Comparison of ENCODE assay signal across 6 cellular contexts in the genomic region with DNA sequence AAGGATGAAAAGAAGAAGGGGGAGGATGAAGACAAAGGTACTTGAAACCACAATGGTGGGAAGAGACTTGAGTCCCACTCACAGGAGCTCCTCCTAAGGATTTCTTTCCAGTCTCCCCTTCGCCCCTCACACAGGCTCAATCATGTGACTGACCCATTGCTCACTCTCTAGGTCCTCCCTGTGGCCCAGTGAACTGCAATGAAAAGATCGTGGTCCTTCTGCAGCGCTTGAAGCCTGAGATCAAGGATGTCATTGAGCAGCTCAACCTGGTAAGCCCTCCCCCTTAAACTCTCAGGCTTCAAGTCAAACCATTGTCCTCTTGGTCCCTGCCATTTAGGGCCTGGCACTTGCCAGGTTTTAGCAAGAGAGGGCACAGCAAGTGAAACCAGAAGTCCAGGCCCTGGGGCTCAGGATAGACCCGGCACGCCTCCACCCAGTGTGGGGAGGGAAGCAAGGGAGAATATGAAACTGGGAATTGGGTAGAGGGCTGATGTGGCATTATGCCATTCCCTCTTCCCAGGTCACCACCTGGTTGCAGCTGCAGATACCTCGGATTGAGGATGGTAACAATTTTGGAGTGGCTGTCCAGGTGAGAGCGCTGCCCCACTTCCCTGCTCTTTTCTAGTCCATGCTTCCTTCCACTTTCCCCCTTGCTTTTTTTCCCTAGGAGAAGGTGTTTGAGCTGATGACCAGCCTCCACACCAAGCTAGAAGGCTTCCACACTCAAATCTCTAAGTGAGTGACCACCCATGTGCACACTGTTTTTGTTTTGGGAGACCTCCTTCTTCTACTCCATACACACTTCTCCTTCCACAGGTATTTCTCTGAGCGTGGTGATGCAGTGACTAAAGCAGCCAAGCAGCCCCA. TPM values are rescaled to one million over a fixed set of nuclear protein-coding genes. Genes with fewer than 3 reads are reported as not detected.
DNase-seq lines count a peak whose midpoint lies in the region; ATAC-seq, FAIRE-seq and TF ChIP-seq lines count a peak whose summit lies in the region.

No MANE protein-coding gene starts in this region.

- H3K27ac ChIP-seq in HepG2 (ENCODE audit: extremely low read length, insufficient read depth, low read length): peak overlapping the region; percentile 75
- H3K27ac ChIP-seq in right lobe of liver: no peak overlapping the region
- no peak overlapping the region for H3K27ac ChIP-seq in endodermal cell (ENCODE audit: low read depth, low read length)

- in situ Hi-C loops in HepG2 (cut with HindIII; ENCODE audit: extremely low pct_ligation_motif_present, low pct_unique_long_range_greater_than_20kb): loop anchor here (25.0 kb wide), 1 partner anchor 825 kb away; a partner anchor contains a TSS

- H3K36me3 ChIP-seq in HepG2 (replicated peaks in 1 of 2; ENCODE audit: control insufficient read depth in 1 of 2, insufficient read depth in 2 of 2, low read length in 2 of 2) (peaks cover 17 to 26% of the 10 kb centered on the region in 2 experiments), right lobe of liver (peaks cover 0 to 21% (median 4%) of the 10 kb centered on the region in 4 donors), endodermal cell (ENCODE audit: control insufficient read depth, insufficient read depth, low read length) (peaks cover 23% of the 10 kb centered on the region)

- H3K9ac ChIP-seq in HepG2 (ENCODE audit: insufficient read depth, low read depth, low read length) (peak overlapping the region; percentile 94), endodermal cell (ENCODE audit: extremely low read depth, low read length, poor library complexity, severe bottlenecking) (no peak overlapping the region)

- H3K4me1 Mint-ChIP-seq in endodermal cell: peaks cover 20% of the 10 kb centered on the region

- DNase-seq in HepG2 (ENCODE audit: low spot score) (no peak), right lobe of liver (no peak), endodermal cell (no peak), ecto neural progenitor cell (ENCODE audit: low spot score) (no peak), NCI-H2196 treated with DMSO at 0.1 percent for 48 hours (lab: John Stamatoyannopoulos, UW; ENCODE audit: unreplicated experiment) (no peak)

- peaks cover 11% of the 10 kb centered on the region for H4K20me1 ChIP-seq in HepG2 (ENCODE audit: insufficient read depth, low read length)

- CTCF ChIA-PET in HepG2 (lab: Yijun Ruan, JAX; ENCODE audit: low intra/inter-chr PET ratio, low total read pairs): no interaction called here

- H3K4me1 ChIP-seq in HepG2 (ENCODE audit: insufficient read depth, low read length) (peaks cover 59% of the 10 kb centered on the region), right lobe of liver (peaks cover 0 to 41% (median 7%) of the 10 kb centered on the region in 4 donors), endodermal cell (ENCODE audit: control insufficient read depth, insufficient read depth, low read length) (no peaks in the 10 kb centered on the region)

- H3K27me3 Mint-ChIP-seq in endodermal cell (ENCODE audit: insufficient read depth): no peaks in the 10 kb centered on the region

- POLR2A ChIA-PET in HepG2 (lab: Yijun Ruan, JAX): interaction anchor here (0.9 to 22.7 kb wide), 15 partner anchors 9 to 1043 kb away, joined by 3 to 977 read pairs (median 27); a partner anchor contains a TSS

- H3K27me3 ChIP-seq in HepG2 (ENCODE audit: control insufficient read depth in 1 of 2, insufficient read depth in 2 of 2, low read length in 2 of 2) (no peaks in the 10 kb centered on the region; a peak in 1 of 5 replicates), right lobe of liver (no peaks in the 10 kb centered on the region), endodermal cell (ENCODE audit: control insufficient read depth, insufficient read depth, low read length, poor library complexity, severe bottlenecking) (no peaks in the 10 kb centered on the region)

- no peak for TF ChIP-seq CTCF in HepG2 (CRISPR knock-in tag; IDR thresholded peaks at IDR 0.05)
- no peak for TF ChIP-seq CTCF in right lobe of liver (IDR thresholded peaks at IDR 0.05)
- TF ChIP-seq CTCF in endodermal cell (conservative IDR thresholded peaks at IDR 0.05): no peak

- 92% methylated on average over 8 of the region's 8 CpGs for WGBS in HepG2 (ENCODE audit: low lambda C conversion rate)
- WGBS in right lobe of liver (ENCODE audit: insufficient coverage, low coverage, low lambda C conversion rate, missing lambda C conversion rate): 83% methylated on average over 4 of the region's 8 CpGs
- WGBS in endodermal cell (ENCODE audit: insufficient coverage in 1 of 2, insufficient read length in 1 of 2), 2 experiments: 95 to 98% methylated on average over 5 to 8 of the region's 8 CpGs

- H2AFZ ChIP-seq in HepG2 (ENCODE audit: low read length): no peak overlapping the region

- BruUV-seq in HepG2 (replicated peaks; lab: Mats Ljungman, UMichigan): TSS peak; percentile 61

- no peaks in the 10 kb centered on the region for H3K9me3 ChIP-seq in HepG2 (ENCODE audit: low read length)
- H3K9me3 ChIP-seq in right lobe of liver: no peaks in the 10 kb centered on the region
- H3K9me3 ChIP-seq in endodermal cell (ENCODE audit: control insufficient read depth, low read length): no peaks in the 10 kb centered on the region

- no peak for TF ChIP-seq RAD21 in HepG2 (CRISPR knock-in tag; IDR thresholded peaks at IDR 0.05)

- H3K4me2 ChIP-seq in HepG2 (ENCODE audit: low read depth, low read length): peak overlapping the region; percentile 97

- ATAC-seq in HepG2 (no peak), right lobe of liver (no peak), HG02973 (IDR thresholded peaks at IDR 0.05; ENCODE audit: unreplicated experiment) (no peak)

- TF ChIP-seq EP300 in HepG2 (IDR thresholded peaks at IDR 0.05; ENCODE audit: low read depth in 2 of 2, low read length in 2 of 2): no peak
- TF ChIP-seq EP300 in HepG2 (CRISPR knock-in tag; IDR thresholded peaks at IDR 0.05; ENCODE audit: borderline replicate concordance): 0 out of 2 replicates have a peak, but pooled peaks have one; percentile 28

- no peak for FAIRE-seq in HepG2 (lab: Jason Lieb, UNC)

- H3K4me3 ChIP-seq in HepG2 (replicated peaks in 1 of 3; ENCODE audit: insufficient read depth in 1 of 3, low read depth in 2 of 3, low read length in 3 of 3): peak overlapping the region; percentile 91 to 98 (median 93); a peak in 4 of 6 replicates
- no peak overlapping the region for H3K4me3 ChIP-seq in right lobe of liver
- H3K4me3 ChIP-seq in endodermal cell (ENCODE audit: low read length): peak overlapping the region; percentile 79

- H3K27ac Mint-ChIP-seq in endodermal cell: no peak overlapping the region

- H3K4me3 Mint-ChIP-seq in endodermal cell: peak overlapping the region; percentile 71

- peaks cover 20% of the 10 kb centered on the region for H3K36me3 Mint-ChIP-seq in endodermal cell (ENCODE audit: low read depth)

- H3K79me2 ChIP-seq in HepG2 (ENCODE audit: insufficient read depth, low read length): peaks cover 44% of the 10 kb centered on the region

- TF ChIP-seq POLR2A in HepG2 (IDR thresholded peaks at IDR 0.05; ENCODE audit: insufficient read depth in 1 of 2, low read depth in 2 of 2, low read length in 2 of 2): 0 out of 4 replicates have a peak, but pooled peaks of 1 of the 2 experiments have one; percentile 39
- TF ChIP-seq POLR2A in right lobe of liver (IDR thresholded peaks at IDR 0.05): no peak

- H3K9me3 Mint-ChIP-seq in endodermal cell: no peaks in the 10 kb centered on the region

- intact Hi-C loops in HepG2 (cut with micrococcal nuclease; ENCODE audit: unreplicated experiment): no loop called here
- intact Hi-C loops in right lobe of liver (cut with DNase I): no loop called here

RNA-seq across cellular contexts. Expression of a gene that starts 1.8 kb away (rescaled TPM):
- total RNA-seq in HepG2 (2016; rRNA removed; fragmentation: Illumina TruSeq; extraction: Trizol) (608 and 713 TPM in 2 replicates), right lobe of liver (100 to 1,000 TPM in 4 of 6 experiments, 10 to 100 TPM in 2; 81.7 to 119 (median 107) TPM), endodermal cell (100 to 1,000 TPM in 1 of 2 donors, 10 to 100 TPM in 1; 68.6 to 108 TPM)
- 168 and 169 TPM in 2 replicates for total RNA-seq in HepG2 (2016; cell fraction: cytosol; rRNA removed; fragmentation: Illumina TruSeq; extraction: Trizol; ENCODE audit: low read depth)
- 588 and 713 TPM in 2 replicates for total RNA-seq in HepG2 (2016; cell fraction: insoluble cytoplasmic fraction; rRNA removed; fragmentation: Illumina TruSeq; extraction: Trizol)
- total RNA-seq in HepG2 (2016; cell fraction: membrane; rRNA removed; fragmentation: Illumina TruSeq; extraction: Trizol): 219 and 226 TPM in 2 replicates
- total RNA-seq in HepG2 (2016; cell fraction: nucleus; rRNA removed; fragmentation: Illumina TruSeq; extraction: Trizol): 227 and 232 TPM in 2 replicates
- polyA plus RNA-seq in HepG2 (2011; rRNA removed): 144 and 159 TPM in 2 replicates
- polyA plus RNA-seq in HepG2 (2011; cell fraction: cytosol; rRNA removed): 166 and 205 TPM in 2 replicates
- polyA plus RNA-seq in HepG2 (2011; cell fraction: nucleus; rRNA removed): 178 and 230 TPM in 2 replicates
- 318 and 352 TPM in 2 replicates for polyA plus RNA-seq in HepG2 (2012)
- 166 and 179 TPM in 2 replicates for polyA plus RNA-seq in HepG2 (2016; cell fraction: cytosol; fragmentation: Illumina TruSeq; extraction: Trizol; ENCODE audit: low read depth)
- polyA plus RNA-seq in HepG2 (2016; cell fraction: insoluble cytoplasmic fraction; fragmentation: Illumina TruSeq; extraction: Trizol; ENCODE audit: low read depth): 679 and 694 TPM in 2 replicates
- polyA plus RNA-seq in HepG2 (2016; cell fraction: membrane; fragmentation: Illumina TruSeq; extraction: Trizol; ENCODE audit: low read depth): 175 and 190 TPM in 2 replicates
- 333 and 365 TPM in 2 replicates for polyA plus RNA-seq in HepG2 (2016; cell fraction: nucleus; fragmentation: Illumina TruSeq; extraction: Trizol; ENCODE audit: insufficient read depth, low read depth)
- polyA minus RNA-seq in HepG2 (2011; rRNA and poly(A)+ RNA removed; ENCODE audit: low replicate concordance): 25.5 and 44.3 TPM in 2 replicates
- polyA minus RNA-seq in HepG2 (2011; cell fraction: cytosol; rRNA and poly(A)+ RNA removed): 59.6 and 69.7 TPM in 2 replicates
- 42.1 and 46.1 TPM in 2 replicates for polyA minus RNA-seq in HepG2 (2011; cell fraction: nucleus; rRNA and poly(A)+ RNA removed)
- 87.9 TPM for polyA plus RNA-seq in endodermal cell (2013, experiment 1 of 2)
- 79.7 TPM for polyA plus RNA-seq in endodermal cell (2013, experiment 2 of 2)

RNA-seq across cellular contexts. Expression of a gene that starts 3.6 kb away (rescaled TPM):
- total RNA-seq in HepG2 (2016; rRNA removed; fragmentation: Illumina TruSeq; extraction: Trizol): 71.2 and 78.7 TPM in 2 replicates
- total RNA-seq in HepG2 (2016; cell fraction: cytosol; rRNA removed; fragmentation: Illumina TruSeq; extraction: Trizol; ENCODE audit: low read depth): 68.4 and 89.8 TPM in 2 replicates
- total RNA-seq in HepG2 (2016; cell fraction: insoluble cytoplasmic fraction; rRNA removed; fragmentation: Illumina TruSeq; extraction: Trizol): 67.6 and 78.5 TPM in 2 replicates
- total RNA-seq in HepG2 (2016; cell fraction: membrane; rRNA removed; fragmentation: Illumina TruSeq; extraction: Trizol): 77.6 and 98.8 TPM in 2 replicates
- total RNA-seq in HepG2 (2016; cell fraction: nucleus; rRNA removed; fragmentation: Illumina TruSeq; extraction: Trizol): 54.8 and 64.3 TPM in 2 replicates
- polyA plus RNA-seq in HepG2 (2011; rRNA removed): 60.5 and 63.9 TPM in 2 replicates
- polyA plus RNA-seq in HepG2 (2011; cell fraction: cytosol; rRNA removed): 49.4 and 73.1 TPM in 2 replicates
- 212 and 227 TPM in 2 replicates for polyA plus RNA-seq in HepG2 (2011; cell fraction: nucleus; rRNA removed)
- polyA plus RNA-seq in HepG2 (2012): 50.7 and 62.7 TPM in 2 replicates
- polyA plus RNA-seq in HepG2 (2016; cell fraction: cytosol; fragmentation: Illumina TruSeq; extraction: Trizol; ENCODE audit: low read depth): 103 and 134 TPM in 2 replicates
- 96.0 and 104 TPM in 2 replicates for polyA plus RNA-seq in HepG2 (2016; cell fraction: insoluble cytoplasmic fraction; fragmentation: Illumina TruSeq; extraction: Trizol; ENCODE audit: low read depth)
- 99.3 and 118 TPM in 2 replicates for polyA plus RNA-seq in HepG2 (2016; cell fraction: membrane; fragmentation: Illumina TruSeq; extraction: Trizol; ENCODE audit: low read depth)
- 175 and 183 TPM in 2 replicates for polyA plus RNA-seq in HepG2 (2016; cell fraction: nucleus; fragmentation: Illumina TruSeq; extraction: Trizol; ENCODE audit: insufficient read depth, low read depth)
- polyA minus RNA-seq in HepG2 (2011; rRNA and poly(A)+ RNA removed; ENCODE audit: low replicate concordance): 16.0 and 62.4 TPM in 2 replicates
- polyA minus RNA-seq in HepG2 (2011; cell fraction: cytosol; rRNA and poly(A)+ RNA removed): 10.1 and 13.6 TPM in 2 replicates
- 35.1 and 41.2 TPM in 2 replicates for polyA minus RNA-seq in HepG2 (2011; cell fraction: nucleus; rRNA and poly(A)+ RNA removed)
- 10 to 100 TPM; 10.2 to 21.4 (median 11.9) TPM for total RNA-seq in right lobe of liver
- total RNA-seq in endodermal cell: 10 to 100 TPM; 34.0 to 39.5 TPM
- 37.8 TPM for polyA plus RNA-seq in endodermal cell (2013, experiment 1 of 2)
- polyA plus RNA-seq in endodermal cell (2013, experiment 2 of 2): 39.5 TPM

RNA-seq across cellular contexts. Expression of a gene that starts 7.3 kb away (rescaled TPM):
- total RNA-seq in HepG2 (2016; rRNA removed; fragmentation: Illumina TruSeq; extraction: Trizol): 3.1 and 5.8 TPM in 2 replicates
- 2.1 and 4.3 TPM in 2 replicates for total RNA-seq in HepG2 (2016; cell fraction: cytosol; rRNA removed; fragmentation: Illumina TruSeq; extraction: Trizol; ENCODE audit: low read depth)
- total RNA-seq in HepG2 (2016; cell fraction: insoluble cytoplasmic fraction; rRNA removed; fragmentation: Illumina TruSeq; extraction: Trizol): 4.0 and 5.2 TPM in 2 replicates
- total RNA-seq in HepG2 (2016; cell fraction: membrane; rRNA removed; fragmentation: Illumina TruSeq; extraction: Trizol): 2.2 and 3.3 TPM in 2 replicates
- 4.1 and 5.6 TPM in 2 replicates for total RNA-seq in HepG2 (2016; cell fraction: nucleus; rRNA removed; fragmentation: Illumina TruSeq; extraction: Trizol)
- 2.7 and 3.6 TPM in 2 replicates for polyA plus RNA-seq in HepG2 (2011; rRNA removed)
- polyA plus RNA-seq in HepG2 (2011; cell fraction: cytosol; rRNA removed): 2.3 and 4.4 TPM in 2 replicates
- 11.8 and 15.0 TPM in 2 replicates for polyA plus RNA-seq in HepG2 (2011; cell fraction: nucleus; rRNA removed)
- polyA plus RNA-seq in HepG2 (2012): 2.5 and 2.7 TPM in 2 replicates
- polyA plus RNA-seq in HepG2 (2016; cell fraction: cytosol; fragmentation: Illumina TruSeq; extraction: Trizol; ENCODE audit: low read depth): 3.0 and 3.4 TPM in 2 replicates
- 2.7 and 3.0 TPM in 2 replicates for polyA plus RNA-seq in HepG2 (2016; cell fraction: insoluble cytoplasmic fraction; fragmentation: Illumina TruSeq; extraction: Trizol; ENCODE audit: low read depth)
- polyA plus RNA-seq in HepG2 (2016; cell fraction: membrane; fragmentation: Illumina TruSeq; extraction: Trizol; ENCODE audit: low read depth): 1.9 and 2.4 TPM in 2 replicates
- polyA plus RNA-seq in HepG2 (2016; cell fraction: nucleus; fragmentation: Illumina TruSeq; extraction: Trizol; ENCODE audit: insufficient read depth, low read depth): 6.4 and 7.9 TPM in 2 replicates
- 1.6 and 7.9 TPM in 2 replicates for polyA minus RNA-seq in HepG2 (2011; rRNA and poly(A)+ RNA removed; ENCODE audit: low replicate concordance)
- 2.1 TPM in 2 replicates for polyA minus RNA-seq in HepG2 (2011; cell fraction: cytosol; rRNA and poly(A)+ RNA removed)
- 3.9 and 4.2 TPM in 2 replicates for polyA minus RNA-seq in HepG2 (2011; cell fraction: nucleus; rRNA and poly(A)+ RNA removed)
- 10 to 100 TPM in 3 of 6 experiments, 1 to 10 TPM in 3; 1.5 to 32.5 (median 9.3) TPM for total RNA-seq in right lobe of liver
- 1 to 10 TPM in 1 of 2 donors, not detected in 1; 1.1 TPM for total RNA-seq in endodermal cell
- 0.32 TPM for polyA plus RNA-seq in endodermal cell (2013, experiment 1 of 2)
- polyA plus RNA-seq in endodermal cell (2013, experiment 2 of 2): not detected

RNA-seq across cellular contexts. Expression of a gene that starts 8.6 kb away (rescaled TPM):
- total RNA-seq in HepG2 (2016; rRNA removed; fragmentation: Illumina TruSeq; extraction: Trizol) (716 and 834 TPM in 2 replicates), right lobe of liver (100 to 1,000 TPM in 4 of 6 experiments, 10 to 100 TPM in 2; 66.1 to 142 (median 110) TPM), endodermal cell (100 to 1,000 TPM; 106 to 112 TPM)
- 203 and 215 TPM in 2 replicates for total RNA-seq in HepG2 (2016; cell fraction: cytosol; rRNA removed; fragmentation: Illumina TruSeq; extraction: Trizol; ENCODE audit: low read depth)
- total RNA-seq in HepG2 (2016; cell fraction: insoluble cytoplasmic fraction; rRNA removed; fragmentation: Illumina TruSeq; extraction: Trizol): 729 and 850 TPM in 2 replicates
- total RNA-seq in HepG2 (2016; cell fraction: membrane; rRNA removed; fragmentation: Illumina TruSeq; extraction: Trizol): 201 TPM in 2 replicates
- total RNA-seq in HepG2 (2016; cell fraction: nucleus; rRNA removed; fragmentation: Illumina TruSeq; extraction: Trizol): 350 and 410 TPM in 2 replicates
- polyA plus RNA-seq in HepG2 (2011; rRNA removed): 332 and 362 TPM in 2 replicates
- 139 and 148 TPM in 2 replicates for polyA plus RNA-seq in HepG2 (2011; cell fraction: cytosol; rRNA removed)
- polyA plus RNA-seq in HepG2 (2011; cell fraction: nucleus; rRNA removed): 1,051 and 1,099 TPM in 2 replicates
- 349 and 352 TPM in 2 replicates for polyA plus RNA-seq in HepG2 (2012)
- 217 and 232 TPM in 2 replicates for polyA plus RNA-seq in HepG2 (2016; cell fraction: cytosol; fragmentation: Illumina TruSeq; extraction: Trizol; ENCODE audit: low read depth)
- 820 and 900 TPM in 2 replicates for polyA plus RNA-seq in HepG2 (2016; cell fraction: insoluble cytoplasmic fraction; fragmentation: Illumina TruSeq; extraction: Trizol; ENCODE audit: low read depth)
- polyA plus RNA-seq in HepG2 (2016; cell fraction: membrane; fragmentation: Illumina TruSeq; extraction: Trizol; ENCODE audit: low read depth): 168 and 182 TPM in 2 replicates
- polyA plus RNA-seq in HepG2 (2016; cell fraction: nucleus; fragmentation: Illumina TruSeq; extraction: Trizol; ENCODE audit: insufficient read depth, low read depth): 846 and 908 TPM in 2 replicates
- 65.6 and 111 TPM in 2 replicates for polyA minus RNA-seq in HepG2 (2011; rRNA and poly(A)+ RNA removed; ENCODE audit: low replicate concordance)
- polyA minus RNA-seq in HepG2 (2011; cell fraction: cytosol; rRNA and poly(A)+ RNA removed): 47.8 and 52.0 TPM in 2 replicates
- 120 and 160 TPM in 2 replicates for polyA minus RNA-seq in HepG2 (2011; cell fraction: nucleus; rRNA and poly(A)+ RNA removed)
- 97.9 TPM for polyA plus RNA-seq in endodermal cell (2013, experiment 1 of 2)
- 84.8 TPM for polyA plus RNA-seq in endodermal cell (2013, experiment 2 of 2)

RNA-seq across cellular contexts. Expression of a gene that starts 9.5 kb away (rescaled TPM):
- 65.9 and 86.8 TPM in 2 replicates for total RNA-seq in HepG2 (2016; rRNA removed; fragmentation: Illumina TruSeq; extraction: Trizol)
- 17.8 and 17.9 TPM in 2 replicates for total RNA-seq in HepG2 (2016; cell fraction: cytosol; rRNA removed; fragmentation: Illumina TruSeq; extraction: Trizol; ENCODE audit: low read depth)
- total RNA-seq in HepG2 (2016; cell fraction: insoluble cytoplasmic fraction; rRNA removed; fragmentation: Illumina TruSeq; extraction: Trizol): 59.1 and 93.8 TPM in 2 replicates
- 39.1 and 41.7 TPM in 2 replicates for total RNA-seq in HepG2 (2016; cell fraction: membrane; rRNA removed; fragmentation: Illumina TruSeq; extraction: Trizol)
- 72.5 and 77.1 TPM in 2 replicates for total RNA-seq in HepG2 (2016; cell fraction: nucleus; rRNA removed; fragmentation: Illumina TruSeq; extraction: Trizol)
- polyA plus RNA-seq in HepG2 (2011; rRNA removed): 48.2 and 59.0 TPM in 2 replicates
- polyA plus RNA-seq in HepG2 (2011; cell fraction: cytosol; rRNA removed): 20.8 and 23.9 TPM in 2 replicates
- 197 and 225 TPM in 2 replicates for polyA plus RNA-seq in HepG2 (2011; cell fraction: nucleus; rRNA removed)
- 61.6 and 78.3 TPM in 2 replicates for polyA plus RNA-seq in HepG2 (2012)
- 13.8 and 14.9 TPM in 2 replicates for polyA plus RNA-seq in HepG2 (2016; cell fraction: cytosol; fragmentation: Illumina TruSeq; extraction: Trizol; ENCODE audit: low read depth)
- polyA plus RNA-seq in HepG2 (2016; cell fraction: insoluble cytoplasmic fraction; fragmentation: Illumina TruSeq; extraction: Trizol; ENCODE audit: low read depth): 59.9 and 61.7 TPM in 2 replicates
- polyA plus RNA-seq in HepG2 (2016; cell fraction: membrane; fragmentation: Illumina TruSeq; extraction: Trizol; ENCODE audit: low read depth): 28.2 and 30.6 TPM in 2 replicates
- polyA plus RNA-seq in HepG2 (2016; cell fraction: nucleus; fragmentation: Illumina TruSeq; extraction: Trizol; ENCODE audit: insufficient read depth, low read depth): 186 and 241 TPM in 2 replicates
- 71.7 and 184 TPM in 2 replicates for polyA minus RNA-seq in HepG2 (2011; rRNA and poly(A)+ RNA removed; ENCODE audit: low replicate concordance)
- polyA minus RNA-seq in HepG2 (2011; cell fraction: cytosol; rRNA and poly(A)+ RNA removed): 31.6 and 52.6 TPM in 2 replicates
- 113 and 130 TPM in 2 replicates for polyA minus RNA-seq in HepG2 (2011; cell fraction: nucleus; rRNA and poly(A)+ RNA removed)
- 10 to 100 TPM; 17.5 to 39.6 (median 26.2) TPM for total RNA-seq in right lobe of liver
- total RNA-seq in endodermal cell: 10 to 100 TPM; 75.5 to 82.9 TPM
- polyA plus RNA-seq in endodermal cell (2013, experiment 1 of 2): 52.4 TPM
- polyA plus RNA-seq in endodermal cell (2013, experiment 2 of 2): 44.9 TPM

Comparison
In these comparisons a context has a peak if more than half of its experiments do, and no peak if none do; other contexts are left out.
1. H3K4me3 ChIP-seq: peak in HepG2 (3 of 3) and endodermal cell (single experiment); none in right lobe of liver (0 of 3).